16 cellular contexts compared by ENCODE assay signal in the genomic region with DNA sequence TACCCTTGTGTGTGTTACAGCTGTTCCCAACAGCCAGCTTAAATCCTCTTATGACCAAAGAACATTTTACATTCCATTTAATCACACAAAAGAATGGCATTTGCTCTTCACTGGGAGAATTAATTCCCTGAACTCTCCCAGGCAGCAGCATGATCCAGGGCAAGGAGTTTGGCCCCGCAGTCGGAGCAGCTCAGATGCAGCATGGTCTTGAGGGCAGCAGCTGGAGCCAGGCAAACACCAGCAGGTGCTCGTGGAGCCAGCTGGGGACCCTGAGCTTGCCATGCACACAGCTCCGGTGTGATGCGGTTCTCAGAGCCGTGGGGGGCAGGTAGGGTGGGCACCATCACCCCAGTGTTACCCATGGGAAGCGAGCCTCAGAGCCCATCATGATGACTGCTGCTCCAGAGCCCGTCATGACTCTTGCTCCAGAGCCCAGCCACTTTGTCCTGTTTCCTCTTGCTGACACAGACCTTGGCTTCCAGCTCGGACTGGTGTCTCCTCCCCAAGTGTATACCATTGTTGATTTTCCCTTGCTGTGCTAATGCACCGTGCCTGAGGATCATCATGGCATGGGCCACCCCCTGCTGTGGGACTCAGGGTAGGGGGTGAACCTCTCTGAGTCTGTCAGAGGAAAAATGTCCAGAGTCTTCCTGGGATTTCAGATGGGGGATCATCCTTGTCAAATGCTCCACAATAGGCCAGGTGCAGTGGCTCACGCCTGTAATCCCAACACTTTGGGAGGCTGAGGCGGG.
A peak's percentile ranks its signal among the peaks of the same experiment; 100 is the strongest.
DNase-seq lines count a peak whose midpoint lies in the region; ATAC-seq and TF ChIP-seq lines count a peak whose summit lies in the region.
"Had no signal": no experiment of that assay in that cellular context is flagged by ENCODE, and none has a peak within 500 bp of the region (broad histone marks: within the 10 kb centered on the region; RNA-seq: fewer than 3 reads in every experiment).

No MANE protein-coding gene starts in this region.

- H3K36me3 ChIP-seq in ascending aorta = no peaks in the 10 kb centered on the region
- no peaks in the 10 kb centered on the region for H3K36me3 ChIP-seq in mucosa of descending colon (ENCODE audit: low read depth)
- H3K36me3 ChIP-seq in upper lobe of right lung = no peaks in the 10 kb centered on the region
- H3K36me3 ChIP-seq in effector memory CD4-positive, alpha-beta T cell (ENCODE audit: control insufficient read depth, insufficient read depth, low read length) = no peaks in the 10 kb centered on the region

- no peak for TF ChIP-seq CTCF in ascending aorta (IDR thresholded peaks at IDR 0.05)
- TF ChIP-seq CTCF in mucosa of descending colon (IDR thresholded peaks at IDR 0.05) = no peak
- TF ChIP-seq CTCF in upper lobe of right lung (IDR thresholded peaks at IDR 0.05) = no peak

- H3K27me3 ChIP-seq in ascending aorta (no peaks in the 10 kb centered on the region), upper lobe of right lung (no peaks in the 10 kb centered on the region)
- H3K27me3 ChIP-seq in effector memory CD4-positive, alpha-beta T cell (replicated peaks; ENCODE audit: control insufficient read depth, insufficient read depth, low read length, poor library complexity, severe bottlenecking) = no peaks in the 10 kb centered on the region

- DNase-seq in Right ventricle myocardium superior (peak; percentile 31), cardiac septum (ENCODE audit: low spot score) (no peak), ascending aorta (ENCODE audit: low spot score in 2 of 2) (no peak), mucosa of descending colon (peak in 2 of 3 donors; percentile 20 to 48), upper lobe of right lung (no peak), Kasumi-1 (lab: John Stamatoyannopoulos, UW) (no peak)
- no peak for DNase-seq in effector memory CD4-positive, alpha-beta T cell
- DNase-seq in activated T-cell treated with anti-CD3 and anti-CD28 coated beads, Interleukin-2, amount 50 U/mL, for 48 hours = no peak
- DNase-seq: activated CD4-positive, alpha-beta T cell treated with anti-CD3 and anti-CD28 coated beads for 36 hours; activated T-cell treated with anti-CD3 and anti-CD28 coated beads, Interleukin-2, amount 50 U/mL, for 24 hours; foreskin melanocyte; HCEC 1CT; Karpas-422; T-cell had no signal

- intact Hi-C loops in Right ventricle myocardium superior (cut with DNase I) (no loop called here), cardiac septum (cut with DNase I) (no loop called here), ascending aorta (cut with DNase I) (loop anchor here (2.0 kb wide), 1 partner anchor 43 kb away; no protein-coding TSS in a partner anchor), mucosa of descending colon (cut with DNase I, micrococcal nuclease) (no loop called here), upper lobe of right lung (cut with DNase I) (no loop called here)

- no peaks in the 10 kb centered on the region for H3K9me3 ChIP-seq in ascending aorta
- H3K9me3 ChIP-seq in mucosa of descending colon = no peaks in the 10 kb centered on the region
- H3K9me3 ChIP-seq in upper lobe of right lung = no peaks in the 10 kb centered on the region
- no peaks in the 10 kb centered on the region for H3K9me3 ChIP-seq in effector memory CD4-positive, alpha-beta T cell (ENCODE audit: control insufficient read depth, low read length)

- H3K4me3 ChIP-seq in ascending aorta (no peak overlapping the region), mucosa of descending colon (no peak overlapping the region), upper lobe of right lung (no peak overlapping the region)
- H3K4me3 ChIP-seq in effector memory CD4-positive, alpha-beta T cell (ENCODE audit: insufficient read depth, low read depth, low read length, poor library complexity, severe bottlenecking) = no peak overlapping the region
- H3K4me3 ChIP-seq: skin epidermis had no signal

- ATAC-seq in Right ventricle myocardium superior (ENCODE audit: poor library complexity) (no peak), mucosa of descending colon (no peak), upper lobe of right lung (no peak)
- ATAC-seq: activated CD4-positive, alpha-beta T cell treated with anti-CD3 and anti-CD28 coated beads for 36 hours; T-cell had no signal

- H3K27ac ChIP-seq in ascending aorta (peak overlapping the region; percentile 90 to 94), upper lobe of right lung (peak overlapping the region; percentile 51)
- H3K27ac ChIP-seq in effector memory CD4-positive, alpha-beta T cell (ENCODE audit: insufficient read depth, low read length, poor library complexity, severe bottlenecking) = no peak overlapping the region
- H3K27ac ChIP-seq: HL-60 had no signal

- H3K4me1 ChIP-seq in ascending aorta (peaks cover 44 to 92% of the 10 kb centered on the region in 2 donors), mucosa of descending colon (ENCODE audit: low read depth) (peaks cover 19% of the 10 kb centered on the region), upper lobe of right lung (peaks cover 43% of the 10 kb centered on the region)
- H3K4me1 ChIP-seq in effector memory CD4-positive, alpha-beta T cell (ENCODE audit: control insufficient read depth, insufficient read depth, low read length, poor library complexity, severe bottlenecking) = no peaks in the 10 kb centered on the region

Comparison
In these comparisons a context has a peak if more than half of its experiments do, and no peak if none do; other contexts are left out.
1. DNase-seq: peak in Right ventricle myocardium superior (single experiment) and mucosa of descending colon (2 of 3); none in cardiac septum (single experiment), ascending aorta (0 of 2), upper lobe of right lung (single experiment), effector memory CD4-positive, alpha-beta T cell (0 of 3), Kasumi-1 (0 of 2) and activated T-cell treated with anti-CD3 and anti-CD28 coated beads, Interleukin-2, amount 50 U/mL, for 48 hours (0 of 2).